8 cellular contexts compared by ENCODE assay signal in the genomic region with DNA sequence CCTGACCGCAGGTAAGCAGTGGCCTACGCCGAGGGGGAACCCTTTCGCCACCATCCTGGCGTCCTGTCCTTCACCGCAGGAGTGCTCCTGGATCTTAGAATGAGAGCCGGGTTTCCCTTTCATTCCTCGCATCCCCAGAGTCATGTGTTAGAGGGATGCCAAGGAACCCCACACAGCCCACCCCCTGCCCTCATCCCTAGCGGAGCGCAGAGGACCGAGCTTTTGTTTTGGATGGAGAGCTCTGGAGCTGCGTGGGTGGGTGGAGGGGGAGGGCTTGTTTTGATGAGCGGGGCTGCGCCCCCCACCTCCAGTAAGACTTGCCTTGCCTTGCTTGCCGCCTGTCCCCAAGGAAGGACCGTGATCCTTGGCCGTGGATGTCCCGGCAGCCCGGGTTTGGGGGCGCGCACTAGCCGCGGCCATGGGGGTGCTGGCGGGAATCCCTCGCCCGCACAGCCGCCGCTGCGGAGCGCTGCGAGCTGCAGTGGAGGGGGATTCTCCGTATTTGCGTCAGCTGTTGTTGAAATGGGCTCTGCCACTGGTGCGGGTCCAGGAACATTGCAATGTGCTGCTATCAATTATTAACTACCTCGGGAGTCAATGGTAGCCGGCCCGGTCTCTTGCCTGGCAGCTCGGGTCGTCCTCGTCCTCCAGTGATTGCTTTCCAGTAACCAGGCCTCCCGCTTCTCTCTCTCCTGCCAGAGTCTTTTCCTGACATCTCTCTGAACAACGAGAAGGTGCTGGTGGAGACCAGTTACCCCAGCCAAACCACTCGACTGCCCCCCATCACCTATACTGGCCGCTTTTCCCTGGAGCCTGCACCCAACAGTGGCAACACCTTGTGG. TPM values are rescaled to one million over a fixed set of nuclear protein-coding genes. Genes with fewer than 3 reads are reported as not detected.
DNase-seq lines count a peak whose midpoint lies in the region; ATAC-seq, FAIRE-seq and TF ChIP-seq lines count a peak whose summit lies in the region.

No MANE protein-coding gene starts in this region.

- FAIRE-seq in kidney (lab: Jason Lieb, UNC): no peak

- peaks cover 18% of the 10 kb centered on the region for H3K36me3 ChIP-seq in IMR-90 (ENCODE audit: control insufficient read depth, insufficient read depth, low read length)
- peaks cover 6 to 23% of the 10 kb centered on the region in 2 donors for H3K36me3 ChIP-seq in kidney (ENCODE audit: control insufficient read depth in 1 of 2, insufficient read depth in 2 of 2, low read length in 2 of 2)

- H3K4ac ChIP-seq in IMR-90 (ENCODE audit: low read depth, low read length): no peak overlapping the region

- intact Hi-C loops in IMR-90 (cut with micrococcal nuclease): no loop called here
- intact Hi-C loops in kidney (cut with DNase I): no loop called here

- no peak overlapping the region for H2BK120ac ChIP-seq in IMR-90 (ENCODE audit: low read depth, low read length)

- H3K9me3 ChIP-seq in IMR-90 (ENCODE audit: control insufficient read depth, insufficient read depth, low read length): no peaks in the 10 kb centered on the region
- H3K9me3 ChIP-seq in kidney (ENCODE audit: control insufficient read depth in 1 of 2, low read length in 2 of 2): no peaks in the 10 kb centered on the region

- H3K9ac ChIP-seq in IMR-90 (ENCODE audit: low read depth, low read length): peak overlapping the region; percentile 61
- peak overlapping the region; percentile 63 to 89 for H3K9ac ChIP-seq in kidney (ENCODE audit: low read length in 2 of 2)

- no peak for TF ChIP-seq POLR2A in IMR-90 (IDR thresholded peaks at IDR 0.05; ENCODE audit: low read depth, low read length)

- no peaks in the 10 kb centered on the region for H3K27me3 Mint-ChIP-seq in activated naive CD8-positive, alpha-beta T cell

- H3K4me3 Mint-ChIP-seq in activated naive CD8-positive, alpha-beta T cell: peak overlapping the region; percentile 90

- TF ChIP-seq RAD21 in IMR-90 (IDR thresholded peaks at IDR 0.05; ENCODE audit: low read length): no peak

- H3K9me3 Mint-ChIP-seq in activated naive CD8-positive, alpha-beta T cell (ENCODE audit: low read depth): no peaks in the 10 kb centered on the region

- no peak overlapping the region for H4K91ac ChIP-seq in IMR-90 (ENCODE audit: insufficient read depth, low read depth, low read length)

- POLR2A ChIA-PET in IMR-90 (lab: Charles Lee; ENCODE audit: unreplicated experiment): interaction anchor here (0.6 to 1.4 kb wide), 6 partner anchors 8 to 827 kb away, joined by 3 to 15 read pairs (median 6); a partner anchor contains a TSS

- H3K23ac ChIP-seq in IMR-90 (ENCODE audit: low read depth, low read length): peak overlapping the region; percentile 63; the same call in 1 of the 2 replicates

- H3K79me1 ChIP-seq in IMR-90 (ENCODE audit: low read depth in 1 of 2, low read length in 2 of 2): peaks cover 13 to 38% of the 10 kb centered on the region in 2 experiments

- no peak overlapping the region for H4K5ac ChIP-seq in IMR-90 (ENCODE audit: low read depth, low read length)

- H2BK5ac ChIP-seq in IMR-90 (ENCODE audit: low read depth, low read length, poor library complexity, severe bottlenecking): no peak overlapping the region

- peaks cover 12% of the 10 kb centered on the region; the same call in 1 of the 2 replicates for H3K4me1 ChIP-seq in IMR-90 (ENCODE audit: control insufficient read depth, insufficient read depth, low read length)
- peaks cover 6 to 13% of the 10 kb centered on the region in 2 donors for H3K4me1 ChIP-seq in kidney (ENCODE audit: control insufficient read depth in 1 of 2, insufficient read depth in 1 of 2, low read depth in 1 of 2, low read length in 2 of 2)

- no peaks in the 10 kb centered on the region for H3K27me3 ChIP-seq in IMR-90 (ENCODE audit: control insufficient read depth, insufficient read depth, low read length)

- H2AK9ac ChIP-seq in IMR-90 (replicated peaks; ENCODE audit: low read depth, low read length, poor library complexity): peak overlapping the region; percentile 75

- H3K4me3 ChIP-seq in IMR-90 (ENCODE audit: insufficient read depth, low read depth, low read length) (peak overlapping the region; percentile 66), kidney (ENCODE audit: low read length in 2 of 2) (peak overlapping the region; percentile 78 to 88)

- DNase-seq in AG09319 (ENCODE audit: extremely low read depth, low read depth) (peak; percentile 38), IMR-90 (peak; percentile 39), kidney (peak; percentile 78), AML-193 (lab: John Stamatoyannopoulos, UW) (no peak)
- peak; percentile 41 for DNase-seq in stimulated activated naive CD4-positive, alpha-beta T cell treated with Interleukin-2 at 50 U/mL for 16 hours (lab: John Stamatoyannopoulos, UW)

- no peak overlapping the region for H3K27ac Mint-ChIP-seq in activated naive CD8-positive, alpha-beta T cell

- no TSS peak for BruUV-seq in IMR-90 (replicated peaks; lab: Mats Ljungman, UMichigan)

- no peak overlapping the region for H3K18ac ChIP-seq in IMR-90 (ENCODE audit: low read depth, low read length)

- no peak overlapping the region for H4K8ac ChIP-seq in IMR-90 (ENCODE audit: low read depth in 2 of 2, low read length in 2 of 2)

- peak overlapping the region; percentile 96 for H2AFZ ChIP-seq in IMR-90 (replicated peaks; ENCODE audit: low read length, poor library complexity)

- in situ Hi-C loops in IMR-90 (cut with MboI; ENCODE audit: low sequenced_read_pairs): no loop called here

- WGBS in IMR-90 (ENCODE audit: extremely low coverage in 2 of 2, insufficient read length in 1 of 2), 2 experiments: 4% methylated on average over 25 of the region's 44 CpGs; no CpG with 5 or more reads in 1 of the 2 experiments

- H3K9me1 ChIP-seq in IMR-90 (ENCODE audit: insufficient read depth, low read length): peaks cover 23% of the 10 kb centered on the region

- H2BK15ac ChIP-seq in IMR-90 (ENCODE audit: low read depth, low read length): no peak overlapping the region

- H4K20me1 ChIP-seq in IMR-90 (ENCODE audit: insufficient read depth, low read length): peaks cover 56% of the 10 kb centered on the region

- H3K27ac ChIP-seq in IMR-90 (ENCODE audit: insufficient read depth, low read length) (peak overlapping the region; percentile 4; the same call in 1 of the 2 replicates), kidney (ENCODE audit: low read depth in 2 of 2, low read length in 2 of 2) (peak overlapping the region; percentile 12 to 60)

- no peak overlapping the region for H2BK20ac ChIP-seq in IMR-90 (ENCODE audit: low read depth, low read length)

- no peak for TF ChIP-seq CTCF in AG09319 (IDR thresholded peaks at IDR 0.05; ENCODE audit: low read depth, low read length)
- TF ChIP-seq CTCF in IMR-90 (conservative IDR thresholded peaks at IDR 0.05; ENCODE audit: low read depth, low read length): no peak
- no peak for TF ChIP-seq CTCF in kidney (IDR thresholded peaks at IDR 0.05; ENCODE audit: borderline replicate concordance, extremely low read depth, insufficient read depth)

- H3K4me2 ChIP-seq in IMR-90 (ENCODE audit: low read depth, low read length): peak overlapping the region; percentile 75

- dilution Hi-C loops in IMR-90 (cut with HindIII; ENCODE audit: low sequenced_read_pairs, unreplicated experiment): no loop called here

- ATAC-seq in IMR-90 (ENCODE audit: low read depth) (no peak), HG02678 (IDR thresholded peaks at IDR 0.05; ENCODE audit: unreplicated experiment) (no peak), HG03159 (IDR thresholded peaks at IDR 0.05; ENCODE audit: unreplicated experiment) (no peak)

- peaks cover 27% of the 10 kb centered on the region for H3K4me1 Mint-ChIP-seq in activated naive CD8-positive, alpha-beta T cell (ENCODE audit: low read depth)

- CTCF ChIA-PET in IMR-90 (lab: Yijun Ruan, JAX): no interaction called here

- H3K14ac ChIP-seq in IMR-90 (replicated peaks; ENCODE audit: low read depth, low read length): peak overlapping the region; percentile 65

- H2AK5ac ChIP-seq in IMR-90 (ENCODE audit: low read depth, low read length): no peak overlapping the region

- no peak overlapping the region for H3K56ac ChIP-seq in IMR-90 (ENCODE audit: extremely low read depth, insufficient read depth, low read length)

- H3K36me3 Mint-ChIP-seq in activated naive CD8-positive, alpha-beta T cell: peaks cover 14% of the 10 kb centered on the region

TF ChIP-seq in IMR-90, 13 proteins besides CTCF, POLR2A, EP300 and RAD21:
- TF ChIP-seq BHLHE40 (IDR thresholded peaks at IDR 0.05; ENCODE audit: low read depth, low read length) (no peak), FOS (IDR thresholded peaks at IDR 0.05; ENCODE audit: low read depth, low read length) (no peak), NFE2L2 (IDR thresholded peaks at IDR 0.05; ENCODE audit: low read depth, low read length) (no peak; the same call in 1 of the 2 replicates), RFX5 (IDR thresholded peaks at IDR 0.05; ENCODE audit: low read depth, low read length) (no peak), CHD1 (IDR thresholded peaks at IDR 0.05; ENCODE audit: low read depth, low read length) (no peak), CEBPB (IDR thresholded peaks at IDR 0.05; ENCODE audit: low read depth, low read length) (no peak)
- TF ChIP-seq, protein P1, sequence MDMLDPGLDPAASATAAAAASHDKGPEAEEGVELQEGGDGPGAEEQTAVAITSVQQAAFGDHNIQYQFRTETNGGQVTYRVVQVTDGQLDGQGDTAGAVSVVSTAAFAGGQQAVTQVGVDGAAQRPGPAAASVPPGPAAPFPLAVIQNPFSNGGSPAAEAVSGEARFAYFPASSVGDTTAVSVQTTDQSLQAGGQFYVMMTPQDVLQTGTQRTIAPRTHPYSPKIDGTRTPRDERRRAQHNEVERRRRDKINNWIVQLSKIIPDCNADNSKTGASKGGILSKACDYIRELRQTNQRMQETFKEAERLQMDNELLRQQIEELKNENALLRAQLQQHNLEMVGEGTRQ (IDR thresholded peaks at IDR 0.05; ENCODE audit: low read depth, low read length): peak; percentile 4; the same call in 1 of the 2 replicates

RNA-seq across cellular contexts. Expression of a gene that starts 1.0 kb away (rescaled TPM):
- 2.9 and 5.8 TPM in 2 replicates for total RNA-seq in IMR-90 (2012; rRNA removed)
- polyA plus RNA-seq in IMR-90 (2012; rRNA removed): 104 and 180 TPM in 2 replicates
- 91.6 and 286 TPM in 2 replicates for polyA plus RNA-seq in IMR-90 (2012; cell fraction: cytosol; rRNA removed)
- polyA plus RNA-seq in IMR-90 (2012; cell fraction: nucleus; rRNA removed; ENCODE audit: low replicate concordance): 363 and 477 TPM in 2 replicates
- 68.6 TPM for total RNA-seq in kidney
- 65.8 TPM for polyA plus RNA-seq in kidney (ENCODE audit: insufficient read depth, low read depth, low replicate concordance)

RNA-seq across cellular contexts. Expression of a gene that starts 27.4 kb away (rescaled TPM):
- 12.4 and 20.3 TPM in 2 replicates for total RNA-seq in IMR-90 (2012; rRNA removed)
- polyA plus RNA-seq in IMR-90 (2012; rRNA removed): 17.0 and 17.1 TPM in 2 replicates
- 16.8 and 19.5 TPM in 2 replicates for polyA plus RNA-seq in IMR-90 (2012; cell fraction: cytosol; rRNA removed)
- polyA plus RNA-seq in IMR-90 (2012; cell fraction: nucleus; rRNA removed; ENCODE audit: low replicate concordance): 50.9 and 55.6 TPM in 2 replicates
- 1.9 TPM for total RNA-seq in kidney
- 8.8 TPM for polyA plus RNA-seq in kidney (ENCODE audit: insufficient read depth, low read depth, low replicate concordance)

Comparison
In these comparisons a context has a peak if more than half of its experiments do, and no peak if none do; other contexts are left out.
1. DNase-seq: peak in AG09319 (single experiment), IMR-90 (single experiment), kidney (single experiment) and stimulated activated naive CD4-positive, alpha-beta T cell treated with Interleukin-2 at 50 U/mL for 16 hours (single experiment); none in AML-193 (0 of 2).
2. RNA of a gene that starts 1.0 kb away (total RNA-seq): 68.6 TPM in kidney (single experiment); 2.9 to 5.8 TPM in IMR-90; every median in the first group is over 10 times any median in the second.